In genomic region chr4:57110635-57111546, GRCh38 we compare ENCODE assay signal across 8 cellular contexts. TPM values are rescaled to one million over a fixed set of nuclear protein-coding genes. Genes with fewer than 3 reads are reported as not detected.
DNase-seq lines count a peak whose midpoint lies in the region; ATAC-seq and TF ChIP-seq lines count a peak whose summit lies in the region.

No MANE protein-coding gene starts in this region.

- peak overlapping the region; percentile 6 for H3K4me3 ChIP-seq in CD8-positive, alpha-beta T cell (ENCODE audit: low read depth, low read length)
- H3K4me3 ChIP-seq in MM.1S (ENCODE audit: low read length) (peak overlapping the region; percentile 63), neuronal stem cell (ENCODE audit: low read length in 2 of 2) (peak overlapping the region; percentile 3 to 83)

- H2AK5ac ChIP-seq in neuronal stem cell (ENCODE audit: low read depth, low read length): no peak overlapping the region

- CTCF ChIA-PET in CD8-positive, alpha-beta T cell (lab: Charles Lee): no interaction called here

- H3K9me2 ChIP-seq in MM.1S (replicated peaks; ENCODE audit: insufficient read depth, low read length): no peaks in the 10 kb centered on the region

- no peak for TF ChIP-seq CTCF in CD8-positive, alpha-beta T cell (IDR thresholded peaks at IDR 0.05)
- TF ChIP-seq CTCF in MM.1S (IDR thresholded peaks at IDR 0.05; ENCODE audit: low read length): no peak

- H3K18ac ChIP-seq in neuronal stem cell (ENCODE audit: low read length): peak overlapping the region; percentile 97

- no peaks in the 10 kb centered on the region for H3K36me3 ChIP-seq in CD8-positive, alpha-beta T cell (ENCODE audit: insufficient read depth, low read length)
- H3K36me3 ChIP-seq in MM.1S (replicated peaks; ENCODE audit: insufficient read depth, low read length): no peaks in the 10 kb centered on the region
- no peaks in the 10 kb centered on the region for H3K36me3 ChIP-seq in neuronal stem cell (replicated peaks in 1 of 2; ENCODE audit: control insufficient read depth in 2 of 2, insufficient read depth in 2 of 2, low read length in 2 of 2)

- H4K91ac ChIP-seq in neuronal stem cell (ENCODE audit: low read depth, low read length, poor library complexity): no peak overlapping the region

- no peaks in the 10 kb centered on the region for H4K20me1 ChIP-seq in MM.1S (ENCODE audit: insufficient read depth, low read length)

- H3K14ac ChIP-seq in neuronal stem cell (ENCODE audit: low read length): no peak overlapping the region

- no peak overlapping the region for H2BK15ac ChIP-seq in neuronal stem cell (ENCODE audit: low read length)

- intact Hi-C loops in CD8-positive, alpha-beta T cell (cut with DNase I, micrococcal nuclease): no loop called here
- intact Hi-C loops in head of caudate nucleus (cut with DNase I): no loop called here

- ATAC-seq in CD8-positive, alpha-beta T cell: no peak
- ATAC-seq in GM19397 (IDR thresholded peaks at IDR 0.05; ENCODE audit: unreplicated experiment): peak; percentile 44
- peak; percentile 9 for ATAC-seq in activated naive CD8-positive, alpha-beta T cell treated with anti-CD3 and anti-CD28 coated beads, Interleukin-2, amount 50 U/mL, for 24 hours

- H3K27me3 Mint-ChIP-seq in CD8-positive, alpha-beta T cell (ENCODE audit: low read depth): peaks cover 62% of the 10 kb centered on the region
- H3K27me3 Mint-ChIP-seq in activated naive CD8-positive, alpha-beta T cell treated with anti-CD3 and anti-CD28 coated beads, Interleukin-2, amount 50 U/mL, for 24 hours: peaks cover 64% of the 10 kb centered on the region

- H2BK12ac ChIP-seq in neuronal stem cell (ENCODE audit: low read length): no peak overlapping the region

- no peaks in the 10 kb centered on the region for H3K36me3 Mint-ChIP-seq in CD8-positive, alpha-beta T cell
- no peaks in the 10 kb centered on the region for H3K36me3 Mint-ChIP-seq in activated naive CD8-positive, alpha-beta T cell treated with anti-CD3 and anti-CD28 coated beads, Interleukin-2, amount 50 U/mL, for 24 hours (ENCODE audit: low read depth)

- H2BK5ac ChIP-seq in neuronal stem cell (ENCODE audit: low read length): peak overlapping the region; percentile 72

- no peaks in the 10 kb centered on the region for H3K9me3 ChIP-seq in CD8-positive, alpha-beta T cell (ENCODE audit: low read length)
- no peaks in the 10 kb centered on the region for H3K9me3 ChIP-seq in MM.1S (replicated peaks; ENCODE audit: insufficient read depth, low read length)
- no peaks in the 10 kb centered on the region for H3K9me3 ChIP-seq in neuronal stem cell (replicated peaks in 1 of 2; ENCODE audit: control insufficient read depth in 2 of 2, insufficient read depth in 1 of 2, low read depth in 1 of 2, low read length in 2 of 2)

- peak overlapping the region; percentile 82 for H3K4me3 Mint-ChIP-seq in CD8-positive, alpha-beta T cell
- H3K4me3 Mint-ChIP-seq in activated naive CD8-positive, alpha-beta T cell treated with anti-CD3 and anti-CD28 coated beads, Interleukin-2, amount 50 U/mL, for 24 hours: peak overlapping the region; percentile 77

- peak overlapping the region; percentile 89 for H3K4me2 ChIP-seq in MM.1S (ENCODE audit: low read depth, low read length)
- peak overlapping the region; percentile 81 for H3K4me2 ChIP-seq in neuronal stem cell (ENCODE audit: insufficient read depth, low read length, poor library complexity, severe bottlenecking)

- peak overlapping the region; percentile 86 for H2AFZ ChIP-seq in MM.1S (ENCODE audit: low read length)
- H2AFZ ChIP-seq in neuronal stem cell (ENCODE audit: low read length): peak overlapping the region; percentile 96

- peak overlapping the region; percentile 59; the same call in 1 of the 2 replicates for H3K9ac ChIP-seq in MM.1S (ENCODE audit: low read length)
- H3K9ac ChIP-seq in neuronal stem cell (ENCODE audit: low read depth, low read length, poor library complexity): no peak overlapping the region

- no peak overlapping the region for H4K8ac ChIP-seq in neuronal stem cell (ENCODE audit: low read depth, low read length)

- peaks cover 11% of the 10 kb centered on the region for H3K4me1 ChIP-seq in CD8-positive, alpha-beta T cell (ENCODE audit: insufficient read depth, low read length)
- H3K4me1 ChIP-seq in MM.1S (ENCODE audit: low read length): peaks cover 23% of the 10 kb centered on the region
- H3K4me1 ChIP-seq in neuronal stem cell (ENCODE audit: control insufficient read depth in 2 of 2, insufficient read depth in 1 of 2, low read depth in 1 of 2, low read length in 2 of 2): peaks cover 9 to 17% of the 10 kb centered on the region in 2 donors

- peak overlapping the region; percentile 77 for H2BK120ac ChIP-seq in neuronal stem cell (ENCODE audit: low read depth, low read length)

- WGBS in neuronal stem cell (ENCODE audit: extremely low coverage in 2 of 2, insufficient read length in 2 of 2, insufficient replicate concordance in 1 of 2), 2 donors: no CpG with 5 or more reads among the region's 25 CpGs

- POLR2A ChIA-PET in CD8-positive, alpha-beta T cell (lab: Charles Lee): no interaction called here

- H3K23ac ChIP-seq in neuronal stem cell (ENCODE audit: low read depth, low read length, poor library complexity): no peak overlapping the region

- H3K27ac Mint-ChIP-seq in CD8-positive, alpha-beta T cell: no peak overlapping the region
- peak overlapping the region; percentile 62 for H3K27ac Mint-ChIP-seq in activated naive CD8-positive, alpha-beta T cell treated with anti-CD3 and anti-CD28 coated beads, Interleukin-2, amount 50 U/mL, for 24 hours

- no peak overlapping the region for H3K27ac ChIP-seq in CD8-positive, alpha-beta T cell (ENCODE audit: low read depth, low read length)
- H3K27ac ChIP-seq in MM.1S (ENCODE audit: low read length): peak overlapping the region; percentile 80; the same call in 1 of the 2 replicates
- peak overlapping the region; percentile 85 for H3K27ac ChIP-seq in neuronal stem cell (replicated peaks; ENCODE audit: low read length)

- H3K4ac ChIP-seq in neuronal stem cell (ENCODE audit: low read length): no peak overlapping the region

- no peaks in the 10 kb centered on the region for H3K9me3 Mint-ChIP-seq in CD8-positive, alpha-beta T cell
- H3K9me3 Mint-ChIP-seq in activated naive CD8-positive, alpha-beta T cell treated with anti-CD3 and anti-CD28 coated beads, Interleukin-2, amount 50 U/mL, for 24 hours: no peaks in the 10 kb centered on the region

- H3K79me1 ChIP-seq in neuronal stem cell (ENCODE audit: low read depth, low read length): no peaks in the 10 kb centered on the region

- peaks cover 23% of the 10 kb centered on the region for H3F3A ChIP-seq in MM.1S (ENCODE audit: insufficient read depth, low read length)

- H3K79me2 ChIP-seq in MM.1S (ENCODE audit: low read length): no peaks in the 10 kb centered on the region

- peaks cover 4% of the 10 kb centered on the region for H3K27me3 ChIP-seq in CD8-positive, alpha-beta T cell (ENCODE audit: insufficient read depth, low read length)
- H3K27me3 ChIP-seq in MM.1S (replicated peaks; ENCODE audit: insufficient read depth, low read length) (no peaks in the 10 kb centered on the region), neuronal stem cell (ENCODE audit: control insufficient read depth in 3 of 3, insufficient read depth in 3 of 3, low read depth in 1 of 3, low read length in 3 of 3) (peaks cover 3 to 14% (median 6%) of the 10 kb centered on the region in 3 experiments)

- H3K4me1 Mint-ChIP-seq in CD8-positive, alpha-beta T cell (ENCODE audit: low read depth): peaks cover 15% of the 10 kb centered on the region
- H3K4me1 Mint-ChIP-seq in activated naive CD8-positive, alpha-beta T cell treated with anti-CD3 and anti-CD28 coated beads, Interleukin-2, amount 50 U/mL, for 24 hours: peaks cover 12% of the 10 kb centered on the region

- peak in 2 of 7 experiments; percentile 11 to 21 for DNase-seq in CD8-positive, alpha-beta T cell
- DNase-seq in MM.1S (peak; percentile 75), head of caudate nucleus (peak in 35 of 42 donors; percentile 11 to 74 (median 38)), neuronal stem cell (ENCODE audit: low spot score) (peak; percentile 62), NCI-H345 treated with DMSO at 0.1 percent for 48 hours (lab: John Stamatoyannopoulos, UW; ENCODE audit: unreplicated experiment) (no peak), DMS114 treated with DMSO at 0.1 percent for 48 hours (lab: John Stamatoyannopoulos, UW; ENCODE audit: unreplicated experiment) (no peak)
- peak; percentile 3 for DNase-seq in activated naive CD8-positive, alpha-beta T cell treated with anti-CD3 and anti-CD28 coated beads, Interleukin-2, amount 50 U/mL, for 24 hours

RNA-seq across cellular contexts. Expression of gene IGFBP7, which starts 0.7 kb away (rescaled TPM):
- total RNA-seq in CD8-positive, alpha-beta T cell: not detected
- polyA plus RNA-seq in neuronal stem cell (2013, experiment 1 of 2): 3.3 TPM
- polyA plus RNA-seq in neuronal stem cell (2013, experiment 2 of 2): 3.1 TPM

Comparison
In these comparisons a context has a peak if more than half of its experiments do, and no peak if none do; other contexts are left out.
1. DNase-seq: peak in MM.1S (single experiment), activated naive CD8-positive, alpha-beta T cell treated with anti-CD3 and anti-CD28 coated beads, Interleukin-2, amount 50 U/mL, for 24 hours (single experiment), head of caudate nucleus (35 of 42) and neuronal stem cell (single experiment); none in NCI-H345 treated with DMSO at 0.1 percent for 48 hours (single experiment) and DMS114 treated with DMSO at 0.1 percent for 48 hours (single experiment).
2. H3K4me3 ChIP-seq: peak in every context shown above with its lines; median percentile 63 in MM.1S; 43 in neuronal stem cell; 6 in CD8-positive, alpha-beta T cell.